18 cellular contexts compared by ENCODE assay signal in the genomic region with DNA sequence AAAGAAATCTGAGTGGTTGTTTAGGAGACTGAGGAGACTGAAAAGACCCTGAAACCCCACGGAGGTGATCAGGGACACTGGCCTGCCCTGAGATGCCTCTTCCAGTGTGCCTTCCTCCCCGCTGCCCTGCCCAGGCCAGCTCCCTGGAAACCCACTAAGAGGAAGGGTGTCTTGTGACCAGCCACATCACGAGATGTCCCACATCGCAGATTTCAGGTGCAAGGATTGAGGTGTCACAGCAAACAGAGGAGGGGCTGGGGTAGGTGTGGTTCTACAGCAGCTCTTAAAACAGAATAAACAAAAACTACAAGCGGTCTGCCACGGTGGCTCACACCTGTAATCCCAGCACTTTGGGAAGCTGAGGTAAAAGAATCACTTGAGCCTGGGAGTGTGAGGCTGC.
DNase-seq lines count a peak whose midpoint lies in the region; TF ChIP-seq lines count a peak whose summit lies in the region.
"Had no signal": no experiment of that assay in that cellular context is flagged by ENCODE, and none has a peak within 500 bp of the region (broad histone marks: within the 10 kb centered on the region; RNA-seq: fewer than 3 reads in every experiment).

No MANE protein-coding gene starts in this region.

- H2AFZ ChIP-seq in Karpas-422 (ENCODE audit: low read length) = no peak overlapping the region
- H2AFZ ChIP-seq: parathyroid adenoma had no signal

- H3K27ac Mint-ChIP-seq in activated naive CD4-positive, alpha-beta T cell treated with anti-CD3 and anti-CD28 coated beads, Interleukin-2, amount 50 U/mL, for 24 hours = peak overlapping the region; percentile 81
- no peak overlapping the region for H3K27ac Mint-ChIP-seq in activated naive CD4-positive, alpha-beta T cell treated with anti-CD3 and anti-CD28 coated beads for 36 hours

- intact Hi-C loops in activated naive CD4-positive, alpha-beta T cell treated with anti-CD3 and anti-CD28 coated beads for 36 hours (cut with micrococcal nuclease) = no loop called here
- intact Hi-C loops in stomach (cut with DNase I; ENCODE audit: low total_unique reads) = no loop called here

- TF ChIP-seq POLR2A in stomach (IDR thresholded peaks at IDR 0.05) = no peak

- H3K4me3 ChIP-seq in Karpas-422 (ENCODE audit: low read length) (peak overlapping the region; percentile 66), stomach (no peak overlapping the region)
- H3K4me3 ChIP-seq: dorsolateral prefrontal cortex, esophagus squamous epithelium, left ventricle myocardium inferior, SK-N-MC had no signal

- no peak for TF ChIP-seq CTCF in stomach (IDR thresholded peaks at IDR 0.05)

- CTCF ChIA-PET in activated naive CD4-positive, alpha-beta T cell treated with anti-CD3 and anti-CD28 coated beads for 36 hours (lab: Charles Lee) = interaction anchor here (0.6 to 1.3 kb wide), 2 partner anchors 9 to 46 kb away, joined by 3 to 4 read pairs; no protein-coding TSS in a partner anchor

- H3K27me3 Mint-ChIP-seq in activated naive CD4-positive, alpha-beta T cell treated with anti-CD3 and anti-CD28 coated beads, Interleukin-2, amount 50 U/mL, for 24 hours = no peaks in the 10 kb centered on the region
- H3K27me3 Mint-ChIP-seq in activated naive CD4-positive, alpha-beta T cell treated with anti-CD3 and anti-CD28 coated beads for 36 hours (ENCODE audit: low read depth) = no peaks in the 10 kb centered on the region
- H3K27me3 Mint-ChIP-seq: activated CD4-positive, alpha-beta T cell treated with anti-CD3 and anti-CD28 coated beads for 36 hours had no signal

- peak overlapping the region; percentile 83 for H3K4me2 ChIP-seq in Karpas-422 (ENCODE audit: low read depth, low read length, poor library complexity, severe bottlenecking)

- H3K27ac ChIP-seq in Karpas-422 (ENCODE audit: low read length) (peak overlapping the region; percentile 93), stomach (no peak overlapping the region)
- H3K27ac ChIP-seq: dorsolateral prefrontal cortex, esophagus squamous epithelium, left ventricle myocardium inferior, parathyroid adenoma, SK-N-MC had no signal

- H4K20me1 ChIP-seq in Karpas-422 (ENCODE audit: insufficient read depth, low read depth, low read length) = no peaks in the 10 kb centered on the region

- H3K4me1 ChIP-seq in Karpas-422 (ENCODE audit: low read length) = peaks cover 91% of the 10 kb centered on the region
- peaks cover 2 to 12% (median 6%) of the 10 kb centered on the region in 4 donors for H3K4me1 ChIP-seq in stomach
- H3K4me1 ChIP-seq: parathyroid adenoma had no signal

- H3K9me3 ChIP-seq in Karpas-422 (ENCODE audit: low read length) (no peaks in the 10 kb centered on the region), stomach (peaks cover 0 to 34% (median 26%) of the 10 kb centered on the region in 4 donors)

- peak overlapping the region; percentile 78 for H3K4me3 Mint-ChIP-seq in activated naive CD4-positive, alpha-beta T cell treated with anti-CD3 and anti-CD28 coated beads, Interleukin-2, amount 50 U/mL, for 24 hours
- H3K4me3 Mint-ChIP-seq in activated naive CD4-positive, alpha-beta T cell treated with anti-CD3 and anti-CD28 coated beads for 36 hours = no peak overlapping the region
- H3K4me3 Mint-ChIP-seq: activated CD4-positive, alpha-beta T cell treated with anti-CD3 and anti-CD28 coated beads for 36 hours had no signal

- DNase-seq in activated naive CD4-positive, alpha-beta T cell treated with anti-CD3 and anti-CD28 coated beads for 36 hours = no peak
- DNase-seq in Karpas-422 (peak; percentile 83), islet precursor cell (peak; percentile 22), stomach (peak; percentile 21), T1000 (lab: John Stamatoyannopoulos, UW) (no peak), NCI-H82 (lab: John Stamatoyannopoulos, UW) (no peak)
- DNase-seq: activated CD4-positive, alpha-beta T cell treated with anti-CD3 and anti-CD28 coated beads for 36 hours; activated T-cell treated with anti-CD3 and anti-CD28 coated beads, Interleukin-2, amount 50 U/mL, for 1 hour; esophagus squamous epithelium; GF-D8; NCI-H1092 treated with DMSO at 0.1 percent for 48 hours; NCI-H2081 treated with DMSO at 0.1 percent for 48 hours; NCI-H748 treated with DMSO at 0.1 percent for 48 hours had no signal

- 50 to 68% (median 55%) methylated on average over 6 of the region's 6 CpGs for WGBS in stomach, 5 donors

- H3K9ac ChIP-seq in Karpas-422 (ENCODE audit: low read length) = peak overlapping the region; percentile 84
- H3K9ac ChIP-seq: parathyroid adenoma had no signal

- H3K9me3 Mint-ChIP-seq in activated naive CD4-positive, alpha-beta T cell treated with anti-CD3 and anti-CD28 coated beads, Interleukin-2, amount 50 U/mL, for 24 hours = peaks cover 7% of the 10 kb centered on the region
- peaks cover 12% of the 10 kb centered on the region for H3K9me3 Mint-ChIP-seq in activated naive CD4-positive, alpha-beta T cell treated with anti-CD3 and anti-CD28 coated beads for 36 hours

- TF ChIP-seq EP300 in stomach (IDR thresholded peaks at IDR 0.05) = no peak

- no peaks in the 10 kb centered on the region for H3K79me2 ChIP-seq in Karpas-422 (ENCODE audit: low read length)
- H3K79me2 ChIP-seq: parathyroid adenoma had no signal

- H3K36me3 ChIP-seq in Karpas-422 (ENCODE audit: insufficient read depth, low read length) (no peaks in the 10 kb centered on the region), stomach (no peaks in the 10 kb centered on the region)
- H3K36me3 ChIP-seq: esophagus squamous epithelium, left ventricle myocardium inferior had no signal

- H3K9me2 ChIP-seq in Karpas-422 (replicated peaks; ENCODE audit: insufficient read depth, low read length) = no peaks in the 10 kb centered on the region

- no peaks in the 10 kb centered on the region for H3K27me3 ChIP-seq in Karpas-422 (ENCODE audit: low read length)
- peaks cover 0 to 30% (median 0%) of the 10 kb centered on the region in 3 donors for H3K27me3 ChIP-seq in stomach

- H3K36me3 Mint-ChIP-seq in activated naive CD4-positive, alpha-beta T cell treated with anti-CD3 and anti-CD28 coated beads, Interleukin-2, amount 50 U/mL, for 24 hours = peaks cover 8% of the 10 kb centered on the region
- H3K36me3 Mint-ChIP-seq in activated naive CD4-positive, alpha-beta T cell treated with anti-CD3 and anti-CD28 coated beads for 36 hours (ENCODE audit: low read depth) = peaks cover 3% of the 10 kb centered on the region

- H3K4me1 Mint-ChIP-seq in activated naive CD4-positive, alpha-beta T cell treated with anti-CD3 and anti-CD28 coated beads, Interleukin-2, amount 50 U/mL, for 24 hours = peaks cover 77% of the 10 kb centered on the region
- H3K4me1 Mint-ChIP-seq in activated naive CD4-positive, alpha-beta T cell treated with anti-CD3 and anti-CD28 coated beads for 36 hours (ENCODE audit: low read depth) = peaks cover 68% of the 10 kb centered on the region

Comparison
In these comparisons a context has a peak if more than half of its experiments do, and no peak if none do; other contexts are left out.
1. DNase-seq: peak in Karpas-422 (single experiment), islet precursor cell (single experiment) and stomach (single experiment); none in activated naive CD4-positive, alpha-beta T cell treated with anti-CD3 and anti-CD28 coated beads for 36 hours (single experiment), T1000 (single experiment) and NCI-H82 (single experiment).